ENCODE assay signal across 8 cellular contexts in the genomic region with DNA sequence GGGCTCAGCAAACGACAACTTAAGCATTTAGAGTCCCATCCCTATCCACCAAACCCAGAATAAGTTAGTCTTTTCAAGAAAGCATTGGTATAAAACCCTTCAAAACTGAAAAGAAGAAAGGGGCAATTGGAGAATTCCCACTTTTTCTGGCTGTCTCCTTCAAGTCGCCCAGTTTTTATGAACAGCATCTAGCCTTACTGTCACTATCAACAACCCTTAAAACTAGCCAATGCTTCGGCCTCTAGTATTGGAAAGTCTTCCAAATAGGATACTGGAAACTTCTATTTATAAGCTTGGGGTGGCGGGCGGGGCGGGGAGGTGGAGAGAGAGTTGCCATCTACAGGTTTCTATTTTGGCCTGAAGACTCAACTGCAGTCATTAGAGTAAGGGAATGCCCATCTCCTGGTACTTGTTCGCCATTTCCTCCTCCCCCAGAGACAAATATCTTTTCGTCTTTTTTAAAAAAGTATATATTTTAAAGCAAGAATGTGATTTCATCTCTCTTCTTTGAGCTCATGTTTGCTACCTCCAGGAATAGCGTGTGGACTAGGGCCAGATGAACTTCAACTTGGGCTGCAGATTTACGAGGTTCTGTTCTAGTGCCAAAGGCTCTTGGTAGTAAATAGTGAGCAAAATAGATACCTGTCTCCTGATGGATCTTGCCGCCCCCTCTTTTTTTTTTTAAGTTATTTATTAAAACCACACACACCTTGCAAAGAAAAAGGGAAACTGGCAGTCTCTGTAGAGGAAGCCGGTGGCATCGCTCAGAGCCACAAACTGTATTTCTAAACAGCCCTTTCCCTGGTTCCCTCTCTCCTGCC.
DNase-seq lines count a peak whose midpoint lies in the region; ATAC-seq and TF ChIP-seq lines count a peak whose summit lies in the region.

No MANE protein-coding gene starts in this region.

- peak overlapping the region; percentile 95 for H3K4me3 Mint-ChIP-seq in T-helper 1 cell treated with Interleukin-12 subunit alpha and Interleukin-12 subunit beta and Interleukin-4 antibody, amounts not matched to agents 30 μg/mL and 1 μg/mL, for 36 hours
- peak overlapping the region; percentile 99 for H3K4me3 Mint-ChIP-seq in nephron progenitor cell

- H3K27ac Mint-ChIP-seq in T-helper 1 cell treated with Interleukin-12 subunit alpha and Interleukin-12 subunit beta and Interleukin-4 antibody, amounts not matched to agents 30 μg/mL and 1 μg/mL, for 36 hours, result peak overlapping the region; percentile 100
- H3K27ac Mint-ChIP-seq in nephron progenitor cell, result no peak overlapping the region

- peak; percentile 6 for TF ChIP-seq CTCF in nephron progenitor cell (IDR thresholded peaks at IDR 0.05)

- DNase-seq in NCI-H345 treated with DMSO at 0.1 percent for 48 hours (lab: John Stamatoyannopoulos, UW; ENCODE audit: unreplicated experiment) (peak; percentile 19), NCI-H345 (lab: John Stamatoyannopoulos, UW) (no peak), epithelial cell of prostate (ENCODE audit: low read depth, low spot score) (no peak), nephron progenitor cell (no peak), GM19238 (ENCODE audit: insufficient read length, low spot score) (no peak)

- peak overlapping the region; percentile 89 for H3K27ac ChIP-seq in epithelial cell of prostate

- no peaks in the 10 kb centered on the region for H3K27me3 Mint-ChIP-seq in T-helper 1 cell treated with Interleukin-12 subunit alpha and Interleukin-12 subunit beta and Interleukin-4 antibody, amounts not matched to agents 30 μg/mL and 1 μg/mL, for 36 hours (ENCODE audit: low read depth)
- peaks cover 10% of the 10 kb centered on the region for H3K27me3 Mint-ChIP-seq in nephron progenitor cell (ENCODE audit: low read depth, poor library complexity)

- ATAC-seq in HG02642 (IDR thresholded peaks at IDR 0.05; ENCODE audit: poor library complexity, unreplicated experiment) (no peak), HG03108 (IDR thresholded peaks at IDR 0.05; ENCODE audit: unreplicated experiment) (no peak)

- peaks cover 9% of the 10 kb centered on the region for H3K36me3 Mint-ChIP-seq in T-helper 1 cell treated with Interleukin-12 subunit alpha and Interleukin-12 subunit beta and Interleukin-4 antibody, amounts not matched to agents 30 μg/mL and 1 μg/mL, for 36 hours (ENCODE audit: low read depth)
- no peaks in the 10 kb centered on the region for H3K36me3 Mint-ChIP-seq in nephron progenitor cell (ENCODE audit: low read depth)

- H3K9me3 Mint-ChIP-seq in T-helper 1 cell treated with Interleukin-12 subunit alpha and Interleukin-12 subunit beta and Interleukin-4 antibody, amounts not matched to agents 30 μg/mL and 1 μg/mL, for 36 hours, result no peaks in the 10 kb centered on the region
- no peaks in the 10 kb centered on the region for H3K9me3 Mint-ChIP-seq in nephron progenitor cell

- H3K4me1 Mint-ChIP-seq in T-helper 1 cell treated with Interleukin-12 subunit alpha and Interleukin-12 subunit beta and Interleukin-4 antibody, amounts not matched to agents 30 μg/mL and 1 μg/mL, for 36 hours (ENCODE audit: low read depth), result peaks cover 36% of the 10 kb centered on the region
- H3K4me1 Mint-ChIP-seq in nephron progenitor cell, result peaks cover 76% of the 10 kb centered on the region
